Comparison of ENCODE assay signal across 8 cellular contexts in genomic region chr18:26819046-26819445, GRCh38. TPM values are rescaled to one million over a fixed set of nuclear protein-coding genes. Genes with fewer than 3 reads are reported as not detected.
"Had no signal": no experiment of that assay in that cellular context is flagged by ENCODE, and none has a peak within 500 bp of the region (broad histone marks: within the 10 kb centered on the region; RNA-seq: fewer than 3 reads in every experiment).

No MANE protein-coding gene starts in this region.

- H3K4me3 ChIP-seq: GM23338 had no signal

- H3K4me2 ChIP-seq: GM23338, KMS-11 had no signal

- H3K9ac ChIP-seq: KMS-11 had no signal

- ATAC-seq: GM23338, HepG2 had no signal

- H3K4me3 Mint-ChIP-seq: GM23338, H9 had no signal

- H3K27ac Mint-ChIP-seq: GM23338, H9 had no signal

- DNase-seq: H9, HCEC 1CT, KBM-7 had no signal

- H3K27ac ChIP-seq: HL-60, KMS-11 had no signal

RNA-seq across cellular contexts. Expression of gene AQP4, which starts 46.5 kb away (rescaled TPM):
- total RNA-seq: HT1080 had no signal
